Comparison of ENCODE assay signal across 21 cellular contexts in the genomic region with DNA sequence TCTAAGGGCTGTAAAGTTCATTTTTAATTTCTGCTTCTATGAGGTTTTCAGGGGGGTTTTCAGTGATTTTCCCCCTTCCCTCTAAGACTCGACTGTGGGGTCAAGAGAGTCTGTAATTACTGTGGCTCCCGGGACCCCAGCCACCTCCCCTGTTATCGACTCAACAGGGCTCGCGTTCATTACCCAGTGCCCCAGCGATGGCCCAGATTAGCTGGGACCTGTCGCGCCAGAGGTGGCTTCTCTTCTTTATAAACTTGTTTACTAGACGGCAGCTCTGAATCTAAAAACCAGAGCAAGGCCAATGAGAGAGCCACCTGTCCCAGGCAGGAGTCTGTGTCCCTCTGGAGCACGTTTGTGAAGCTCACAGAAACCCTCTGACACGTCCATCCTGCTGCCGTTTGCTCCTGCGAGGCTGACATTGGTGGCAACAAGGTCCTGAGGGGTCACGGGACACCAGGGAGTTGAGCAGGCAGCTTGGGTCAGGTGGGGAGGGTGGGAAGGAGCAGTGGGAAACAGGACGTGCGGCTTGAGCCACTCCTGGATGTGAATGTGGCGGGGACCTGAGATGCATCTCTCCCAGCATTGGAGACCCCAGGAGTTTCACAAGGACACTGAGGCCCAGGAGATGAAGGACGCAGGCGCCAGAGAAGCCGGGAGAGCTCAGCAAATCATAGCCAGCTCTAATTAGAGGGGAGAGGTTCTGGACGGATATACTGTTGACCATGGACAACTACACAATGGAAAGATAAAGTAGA.
DNase-seq lines count a peak whose midpoint lies in the region; ATAC-seq and TF ChIP-seq lines count a peak whose summit lies in the region.
"Had no signal": no experiment of that assay in that cellular context is flagged by ENCODE, and none has a peak within 500 bp of the region (broad histone marks: within the 10 kb centered on the region; RNA-seq: fewer than 3 reads in every experiment).

No MANE protein-coding gene starts in this region.

- TF ChIP-seq POLR2A in esophagus squamous epithelium (IDR thresholded peaks at IDR 0.05) (no peak), sigmoid colon (IDR thresholded peaks at IDR 0.05) (no peak)

- no peaks in the 10 kb centered on the region for H3K4me1 Mint-ChIP-seq in stimulated activated naive CD8-positive, alpha-beta T cell treated with anti-CD3 and anti-CD28 coated beads, Interleukin-15, amount 100 ng/mL, for 72 hours

- H3K27ac Mint-ChIP-seq in activated naive CD4-positive, alpha-beta T cell treated with anti-CD3 and anti-CD28 coated beads, Interleukin-2, amount 50 U/mL, for 72 hours: no peak overlapping the region
- H3K27ac Mint-ChIP-seq in stimulated activated naive CD8-positive, alpha-beta T cell treated with anti-CD3 and anti-CD28 coated beads, Interleukin-15, amount 100 ng/mL, for 72 hours: no peak overlapping the region
- H3K27ac Mint-ChIP-seq: CD8-positive, alpha-beta T cell had no signal

- TF ChIP-seq CTCF in esophagus squamous epithelium (IDR thresholded peaks at IDR 0.05) (no peak), sigmoid colon (IDR thresholded peaks at IDR 0.05) (no peak)

- H3K4me3 Mint-ChIP-seq in stimulated activated naive CD8-positive, alpha-beta T cell treated with anti-CD3 and anti-CD28 coated beads, Interleukin-15, amount 100 ng/mL, for 72 hours: no peak overlapping the region
- H3K4me3 Mint-ChIP-seq: CD8-positive, alpha-beta T cell had no signal

- H3K27me3 ChIP-seq in esophagus squamous epithelium (no peaks in the 10 kb centered on the region), sigmoid colon (no peaks in the 10 kb centered on the region)
- H3K27me3 ChIP-seq: BLaER1 had no signal

- H3K4me1 ChIP-seq in esophagus squamous epithelium (peaks cover 0 to 20% (median 0%) of the 10 kb centered on the region in 3 donors), sigmoid colon (peaks cover 0 to 5% (median 4%) of the 10 kb centered on the region in 4 donors)
- H3K4me1 ChIP-seq: HAP-1 had no signal

- H3K9me3 Mint-ChIP-seq in activated naive CD4-positive, alpha-beta T cell treated with anti-CD3 and anti-CD28 coated beads, Interleukin-2, amount 50 U/mL, for 72 hours: no peaks in the 10 kb centered on the region
- H3K9me3 Mint-ChIP-seq in stimulated activated naive CD8-positive, alpha-beta T cell treated with anti-CD3 and anti-CD28 coated beads, Interleukin-15, amount 100 ng/mL, for 72 hours: no peaks in the 10 kb centered on the region
- H3K9me3 Mint-ChIP-seq: CD8-positive, alpha-beta T cell had no signal

- DNase-seq in cardiac septum (ENCODE audit: low spot score) (peak; percentile 43), left ventricle myocardium superior (no peak), esophagus squamous epithelium (lab: John Stamatoyannopoulos, UW) (no peak), sigmoid colon (peak; percentile 46)
- DNase-seq in activated naive CD4-positive, alpha-beta T cell treated with anti-CD3 and anti-CD28 coated beads, Interleukin-2, amount 50 U/mL, for 72 hours (ENCODE audit: low spot score in 2 of 2): no peak
- DNase-seq in stimulated activated naive CD8-positive, alpha-beta T cell treated with anti-CD3 and anti-CD28 coated beads, Interleukin-15, amount 100 ng/mL, for 72 hours: no peak
- no peak for DNase-seq in stimulated activated CD4-positive, alpha-beta T cell treated with anti-CD3 and anti-CD28 coated beads, Interleukin-4, amount 100 ng/mL, for 24 hours
- DNase-seq: CD8-positive, alpha-beta T cell; DMS53; EL; KBM-7; NCI-H1105 treated with DMSO at 0.1 percent for 48 hours; NCI-H187; NCI-H2107; NCI-H510A; NCI-H774; OCI-M1; SIG-M5 had no signal

- no peak for ATAC-seq in left ventricle myocardium superior
- ATAC-seq in activated naive CD4-positive, alpha-beta T cell treated with anti-CD3 and anti-CD28 coated beads, Interleukin-2, amount 50 U/mL, for 72 hours: no peak
- no peak for ATAC-seq in stimulated activated naive CD8-positive, alpha-beta T cell treated with anti-CD3 and anti-CD28 coated beads, Interleukin-15, amount 100 ng/mL, for 72 hours
- ATAC-seq: CD8-positive, alpha-beta T cell; GM12878 had no signal

- H3K27ac ChIP-seq in esophagus squamous epithelium (peak overlapping the region; percentile 28 to 89 (median 72)), sigmoid colon (peak overlapping the region in 1 of 4 donors; percentile 30)
- H3K27ac ChIP-seq: BLaER1 had no signal

- H3K36me3 Mint-ChIP-seq in activated naive CD4-positive, alpha-beta T cell treated with anti-CD3 and anti-CD28 coated beads, Interleukin-2, amount 50 U/mL, for 72 hours: no peaks in the 10 kb centered on the region

- H3K9me3 ChIP-seq in esophagus squamous epithelium (no peaks in the 10 kb centered on the region), sigmoid colon (no peaks in the 10 kb centered on the region)
- H3K9me3 ChIP-seq: BLaER1, HAP-1 had no signal

- no peaks in the 10 kb centered on the region for H3K27me3 Mint-ChIP-seq in stimulated activated naive CD8-positive, alpha-beta T cell treated with anti-CD3 and anti-CD28 coated beads, Interleukin-15, amount 100 ng/mL, for 72 hours

- intact Hi-C loops in cardiac septum (cut with DNase I): no loop called here
- intact Hi-C loops in left ventricle myocardium superior (cut with micrococcal nuclease): no loop called here
- intact Hi-C loops in esophagus squamous epithelium (cut with DNase I): loop anchor here (10.0 kb wide), 1 partner anchor 89 kb away; no protein-coding TSS in a partner anchor
- intact Hi-C loops in sigmoid colon (cut with DNase I): loop anchor here (10.0 kb wide), 1 partner anchor 231 kb away; no protein-coding TSS in a partner anchor

- no peak for TF ChIP-seq EP300 in sigmoid colon (IDR thresholded peaks at IDR 0.05)

- H3K4me3 ChIP-seq in esophagus squamous epithelium (peak overlapping the region in 3 of 4 donors; percentile 14 to 29 (median 16)), sigmoid colon (no peak overlapping the region)
- H3K4me3 ChIP-seq: BLaER1, GM12878, HAP-1 had no signal

- 84 to 89% methylated on average over 14 to 19 of the region's 21 CpGs for WGBS in esophagus squamous epithelium, 2 donors
- WGBS in sigmoid colon, 2 donors: 95 to 96% methylated on average over 21 of the region's 21 CpGs

- H3K36me3 ChIP-seq in esophagus squamous epithelium (peaks cover 0 to 73% (median 5%) of the 10 kb centered on the region in 3 donors), sigmoid colon (peaks cover 0 to 16% (median 4%) of the 10 kb centered on the region in 4 donors)
- H3K36me3 ChIP-seq: HAP-1 had no signal

Comparison
In these comparisons a context has a peak if more than half of its experiments do, and no peak if none do; other contexts are left out.
1. DNase-seq: peak in cardiac septum (single experiment) and sigmoid colon (single experiment); none in left ventricle myocardium superior (single experiment), esophagus squamous epithelium (single experiment), activated naive CD4-positive, alpha-beta T cell treated with anti-CD3 and anti-CD28 coated beads, Interleukin-2, amount 50 U/mL, for 72 hours (0 of 2), stimulated activated naive CD8-positive, alpha-beta T cell treated with anti-CD3 and anti-CD28 coated beads, Interleukin-15, amount 100 ng/mL, for 72 hours (0 of 2) and stimulated activated CD4-positive, alpha-beta T cell treated with anti-CD3 and anti-CD28 coated beads, Interleukin-4, amount 100 ng/mL, for 24 hours (single experiment).
2. H3K4me3 ChIP-seq: peak in esophagus squamous epithelium (3 of 4); none in sigmoid colon (0 of 4).
3. intact Hi-C loops: an anchor here in esophagus squamous epithelium (10.0 kb wide) and sigmoid colon (10.0 kb wide); none called in cardiac septum and left ventricle myocardium superior.